Comparison of ENCODE assay signal across 3 cellular contexts in genomic region chr20:17758010-17758409, GRCh38.
TF ChIP-seq lines count a peak whose summit lies in the region.

No MANE protein-coding gene starts in this region.

TF ChIP-seq in SK-N-SH treated with all-trans-retinoic acid at 6 μM for 48 hours, 23 proteins besides CTCF, POLR2A, EP300 and RAD21:
- TF ChIP-seq CSDC2 (CRISPR knock-in tag; IDR thresholded peaks at IDR 0.05) (no peak), ZNF70 (CRISPR knock-in tag; IDR thresholded peaks at IDR 0.05) (peak; percentile 92)

TF ChIP-seq in SK-N-SH, 30 proteins besides CTCF, POLR2A, EP300 and RAD21:
- TF ChIP-seq YY1 (IDR thresholded peaks at IDR 0.05; ENCODE audit: low read depth) = no peak
- no peak for TF ChIP-seq POLR2AphosphoS5 (IDR thresholded peaks at IDR 0.05; ENCODE audit: low read depth, low read length)

TF ChIP-seq in HepG2, 621 proteins besides CTCF, POLR2A, EP300 and RAD21:
- TF ChIP-seq SNAPC5 (CRISPR knock-in tag; IDR thresholded peaks at IDR 0.05; ENCODE audit: borderline replicate concordance) (no peak), ZNF281 (CRISPR knock-in tag; IDR thresholded peaks at IDR 0.05; ENCODE audit: borderline replicate concordance) (no peak), NFRKB (IDR thresholded peaks at IDR 0.05) (no peak), HINFP (CRISPR knock-in tag; IDR thresholded peaks at IDR 0.05; ENCODE audit: low read depth) (no peak), ZMAT5 (CRISPR knock-in tag; IDR thresholded peaks at IDR 0.05; ENCODE audit: borderline replicate concordance, low read depth) (no peak), ZEB1 (IDR thresholded peaks at IDR 0.05; ENCODE audit: insufficient replicate concordance, low read depth) (no peak), SNAPC4 (CRISPR knock-in tag; IDR thresholded peaks at IDR 0.05) (no peak), ZNF143 (CRISPR knock-in tag; IDR thresholded peaks at IDR 0.05) (no peak), PTBP1 (IDR thresholded peaks at IDR 0.05; ENCODE audit: low read depth, low read length, poor library complexity, severe bottlenecking) (no peak), MTA3 (CRISPR knock-in tag; IDR thresholded peaks at IDR 0.05) (no peak), ZMYM3 (CRISPR knock-in tag; IDR thresholded peaks at IDR 0.05) (peak; percentile 84), MTERF4 (CRISPR knock-in tag; IDR thresholded peaks at IDR 0.05) (no peak), CEBPG (CRISPR knock-in tag; IDR thresholded peaks at IDR 0.05) (no peak), KLF13 (CRISPR knock-in tag; IDR thresholded peaks at IDR 0.05) (no peak), ZNF3 (CRISPR knock-in tag; IDR thresholded peaks at IDR 0.05) (peak; percentile 90), NFYB (CRISPR knock-in tag; IDR thresholded peaks at IDR 0.05) (peak; percentile 1; the same call in 1 of the 2 replicates), ZNF570 (CRISPR knock-in tag; IDR thresholded peaks at IDR 0.05; ENCODE audit: borderline replicate concordance) (no peak), CBX2 (IDR thresholded peaks at IDR 0.05; ENCODE audit: low read depth, low read length) (no peak), CBX2 (CRISPR knock-in tag; IDR thresholded peaks at IDR 0.05; ENCODE audit: low read depth) (no peak), ZNF788 (CRISPR knock-in tag; IDR thresholded peaks at IDR 0.05; ENCODE audit: borderline replicate concordance) (no peak), TBL1XR1 (IDR thresholded peaks at IDR 0.05; ENCODE audit: borderline replicate concordance, low read length, partially characterized antibody) (no peak), MAFK (conservative IDR thresholded peaks at IDR 0.05 in 1 of 2, IDR thresholded peaks at IDR 0.05 in 1 of 2; ENCODE audit: low read length in 2 of 2) (no peak), TMF1 (CRISPR knock-in tag; IDR thresholded peaks at IDR 0.05; ENCODE audit: low read depth) (no peak), MED8 (CRISPR knock-in tag; IDR thresholded peaks at IDR 0.05; ENCODE audit: insufficient replicate concordance) (peak; percentile 10), ARID2 (CRISPR knock-in tag; IDR thresholded peaks at IDR 0.05; ENCODE audit: borderline replicate concordance) (no peak)
- TF ChIP-seq, protein P1, sequence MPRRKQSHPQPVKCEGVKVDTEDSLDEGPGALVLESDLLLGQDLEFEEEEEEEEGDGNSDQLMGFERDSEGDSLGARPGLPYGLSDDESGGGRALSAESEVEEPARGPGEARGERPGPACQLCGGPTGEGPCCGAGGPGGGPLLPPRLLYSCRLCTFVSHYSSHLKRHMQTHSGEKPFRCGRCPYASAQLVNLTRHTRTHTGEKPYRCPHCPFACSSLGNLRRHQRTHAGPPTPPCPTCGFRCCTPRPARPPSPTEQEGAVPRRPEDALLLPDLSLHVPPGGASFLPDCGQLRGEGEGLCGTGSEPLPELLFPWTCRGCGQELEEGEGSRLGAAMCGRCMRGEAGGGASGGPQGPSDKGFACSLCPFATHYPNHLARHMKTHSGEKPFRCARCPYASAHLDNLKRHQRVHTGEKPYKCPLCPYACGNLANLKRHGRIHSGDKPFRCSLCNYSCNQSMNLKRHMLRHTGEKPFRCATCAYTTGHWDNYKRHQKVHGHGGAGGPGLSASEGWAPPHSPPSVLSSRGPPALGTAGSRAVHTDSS (CRISPR knock-in tag; conservative IDR thresholded peaks at IDR 0.05) = no peak
- TF ChIP-seq, protein P2, sequence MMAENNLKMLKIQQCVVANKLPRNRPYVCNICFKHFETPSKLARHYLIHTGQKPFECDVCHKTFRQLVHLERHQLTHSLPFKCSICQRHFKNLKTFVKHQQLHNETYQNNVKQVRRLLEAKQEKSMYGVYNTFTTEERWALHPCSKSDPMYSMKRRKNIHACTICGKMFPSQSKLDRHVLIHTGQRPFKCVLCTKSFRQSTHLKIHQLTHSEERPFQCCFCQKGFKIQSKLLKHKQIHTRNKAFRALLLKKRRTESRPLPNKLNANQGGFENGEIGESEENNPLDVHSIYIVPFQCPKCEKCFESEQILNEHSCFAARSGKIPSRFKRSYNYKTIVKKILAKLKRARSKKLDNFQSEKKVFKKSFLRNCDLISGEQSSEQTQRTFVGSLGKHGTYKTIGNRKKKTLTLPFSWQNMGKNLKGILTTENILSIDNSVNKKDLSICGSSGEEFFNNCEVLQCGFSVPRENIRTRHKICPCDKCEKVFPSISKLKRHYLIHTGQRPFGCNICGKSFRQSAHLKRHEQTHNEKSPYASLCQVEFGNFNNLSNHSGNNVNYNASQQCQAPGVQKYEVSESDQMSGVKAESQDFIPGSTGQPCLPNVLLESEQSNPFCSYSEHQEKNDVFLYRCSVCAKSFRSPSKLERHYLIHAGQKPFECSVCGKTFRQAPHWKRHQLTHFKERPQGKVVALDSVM (CRISPR knock-in tag; IDR thresholded peaks at IDR 0.05) = no peak
